In genomic region chr1:203478231-203478630, GRCh38 we compare ENCODE assay signal across 1 cellular context.
TF ChIP-seq lines count a peak whose summit lies in the region.

No MANE protein-coding gene starts in this region.

TF ChIP-seq in GM23338, 12 proteins besides CTCF, POLR2A, EP300 and RAD21 (continued from another document):
- TF ChIP-seq ZNF462 (CRISPR knock-in tag; IDR thresholded peaks at IDR 0.05) = no peak
- TF ChIP-seq CREB1 (CRISPR knock-in tag; IDR thresholded peaks at IDR 0.05; ENCODE audit: low read depth) = no peak
- TF ChIP-seq ETS1 (IDR thresholded peaks at IDR 0.05) = no peak
- no peak for TF ChIP-seq ZNF331 (CRISPR knock-in tag; IDR thresholded peaks at IDR 0.05; ENCODE audit: low read depth)
- TF ChIP-seq POLR2AphosphoS5 (IDR thresholded peaks at IDR 0.05; ENCODE audit: low read depth) = no peak
